8 cellular contexts compared by ENCODE assay signal in genomic region chr1:243748706-243749283, GRCh38.
DNase-seq lines count a peak whose midpoint lies in the region; ATAC-seq and TF ChIP-seq lines count a peak whose summit lies in the region.

No MANE protein-coding gene starts in this region.

- H3K4me1 Mint-ChIP-seq in CD4-positive, alpha-beta T cell (ENCODE audit: low read depth): peaks cover 59% of the 10 kb centered on the region
- H3K4me1 Mint-ChIP-seq in naive thymus-derived CD8-positive, alpha-beta T cell: peaks cover 19 to 38% (median 31%) of the 10 kb centered on the region in 4 donors
- H3K4me1 Mint-ChIP-seq in activated CD4-positive, alpha-beta memory T cell treated with anti-CD3 and anti-CD28 coated beads for 36 hours (ENCODE audit: low read depth): peaks cover 34% of the 10 kb centered on the region

- DNase-seq in CD4-positive, alpha-beta T cell: no peak
- DNase-seq in NCI-H128 (lab: John Stamatoyannopoulos, UW; ENCODE audit: unreplicated experiment) (peak; percentile 83), SK-N-DZ (ENCODE audit: low spot score) (peak; percentile 70), epithelial cell of proximal tubule (ENCODE audit: low read depth) (peak; percentile 37)
- DNase-seq in naive thymus-derived CD8-positive, alpha-beta T cell: peak in 5 of 10 donors; percentile 10 to 58 (median 39)
- DNase-seq in activated CD4-positive, alpha-beta memory T cell treated with anti-CD3 and anti-CD28 coated beads for 36 hours: no peak

- peak; percentile 98 for ATAC-seq in CD4-positive, alpha-beta T cell (ENCODE audit: poor library complexity)
- ATAC-seq in GM18519 (IDR thresholded peaks at IDR 0.05; ENCODE audit: low FRiP score, unreplicated experiment) (peak; percentile 96), HG02884 (IDR thresholded peaks at IDR 0.05; ENCODE audit: unreplicated experiment) (peak; percentile 99)
- peak; percentile 95 to 99 for ATAC-seq in naive thymus-derived CD8-positive, alpha-beta T cell

- no peaks in the 10 kb centered on the region for H3K27me3 Mint-ChIP-seq in CD4-positive, alpha-beta T cell
- H3K27me3 Mint-ChIP-seq in naive thymus-derived CD8-positive, alpha-beta T cell: no peaks in the 10 kb centered on the region
- H3K27me3 Mint-ChIP-seq in activated CD4-positive, alpha-beta memory T cell treated with anti-CD3 and anti-CD28 coated beads for 36 hours: no peaks in the 10 kb centered on the region

- intact Hi-C loops in CD4-positive, alpha-beta T cell (cut with DNase I, micrococcal nuclease): loop anchor here (2.0 to 5.0 kb wide), 3 partner anchors 41 to 406 kb away; no protein-coding TSS in a partner anchor
- intact Hi-C loops in activated CD4-positive, alpha-beta memory T cell treated with anti-CD3 and anti-CD28 coated beads for 36 hours (cut with micrococcal nuclease): loop anchor here (1.0 to 10.0 kb wide), 3 partner anchors 244 to 525 kb away; no protein-coding TSS in a partner anchor

- H3K9me3 Mint-ChIP-seq in CD4-positive, alpha-beta T cell: no peaks in the 10 kb centered on the region
- no peaks in the 10 kb centered on the region for H3K9me3 Mint-ChIP-seq in naive thymus-derived CD8-positive, alpha-beta T cell
- no peaks in the 10 kb centered on the region for H3K9me3 Mint-ChIP-seq in activated CD4-positive, alpha-beta memory T cell treated with anti-CD3 and anti-CD28 coated beads for 36 hours

- H3K4me3 Mint-ChIP-seq in CD4-positive, alpha-beta T cell: no peak overlapping the region
- no peak overlapping the region for H3K4me3 Mint-ChIP-seq in naive thymus-derived CD8-positive, alpha-beta T cell
- H3K4me3 Mint-ChIP-seq in activated CD4-positive, alpha-beta memory T cell treated with anti-CD3 and anti-CD28 coated beads for 36 hours: no peak overlapping the region

- TF ChIP-seq CTCF in CD4-positive, alpha-beta T cell (IDR thresholded peaks at IDR 0.05): peak; percentile 83
- TF ChIP-seq CTCF in epithelial cell of proximal tubule (conservative IDR thresholded peaks at IDR 0.05; ENCODE audit: low read depth, low read length): peak; percentile 84

- peak overlapping the region; percentile 52 for H3K27ac Mint-ChIP-seq in CD4-positive, alpha-beta T cell
- peak overlapping the region in 7 of 10 donors; percentile 0 to 80 (median 49) for H3K27ac Mint-ChIP-seq in naive thymus-derived CD8-positive, alpha-beta T cell
- H3K27ac Mint-ChIP-seq in activated CD4-positive, alpha-beta memory T cell treated with anti-CD3 and anti-CD28 coated beads for 36 hours: no peak overlapping the region

- CTCF ChIA-PET in CD4-positive, alpha-beta T cell (lab: Charles Lee): interaction anchor here (0.7 to 2.0 kb wide), 4 partner anchors 9 to 38 kb away, joined by 3 to 6 read pairs (median 4); no protein-coding TSS in a partner anchor
- CTCF ChIA-PET in activated CD4-positive, alpha-beta memory T cell treated with anti-CD3 and anti-CD28 coated beads for 36 hours (lab: Charles Lee): interaction anchor here (0.5 to 4.6 kb wide), 14 partner anchors 10 to 905 kb away, joined by 3 to 33 read pairs (median 4); no protein-coding TSS in a partner anchor

- H3K4me3 ChIP-seq in epithelial cell of proximal tubule (ENCODE audit: low read depth, low read length): no peak overlapping the region

- H3K27me3 ChIP-seq in CD4-positive, alpha-beta T cell (ENCODE audit: control insufficient read depth, insufficient read depth, low read length): no peaks in the 10 kb centered on the region

- peaks cover 5% of the 10 kb centered on the region for H3K36me3 Mint-ChIP-seq in CD4-positive, alpha-beta T cell (ENCODE audit: low read depth)
- peaks cover 0 to 7% (median 6%) of the 10 kb centered on the region in 3 donors for H3K36me3 Mint-ChIP-seq in naive thymus-derived CD8-positive, alpha-beta T cell
- H3K36me3 Mint-ChIP-seq in activated CD4-positive, alpha-beta memory T cell treated with anti-CD3 and anti-CD28 coated beads for 36 hours: no peaks in the 10 kb centered on the region

- POLR2A ChIA-PET in CD4-positive, alpha-beta T cell (lab: Charles Lee): no interaction called here
- POLR2A ChIA-PET in naive thymus-derived CD8-positive, alpha-beta T cell (lab: Charles Lee): interaction anchor here (0.5 kb wide), 1 partner anchor 524 kb away, joined by 3 read pairs; no protein-coding TSS in a partner anchor
- POLR2A ChIA-PET in activated CD4-positive, alpha-beta memory T cell treated with anti-CD3 and anti-CD28 coated beads for 36 hours (lab: Charles Lee): no interaction called here

- no peak overlapping the region for H3K27ac ChIP-seq in CD4-positive, alpha-beta T cell (ENCODE audit: low read depth, low read length)

- H3K9me3 ChIP-seq in CD4-positive, alpha-beta T cell (ENCODE audit: control insufficient read depth, low read length): no peaks in the 10 kb centered on the region

Comparison
In these comparisons a context has a peak if more than half of its experiments do, and no peak if none do; other contexts are left out.
1. DNase-seq: peak in NCI-H128 (single experiment), SK-N-DZ (single experiment) and epithelial cell of proximal tubule (single experiment); none in CD4-positive, alpha-beta T cell (0 of 10) and activated CD4-positive, alpha-beta memory T cell treated with anti-CD3 and anti-CD28 coated beads for 36 hours (single experiment).
2. Peak in every context shown above with its lines, with median percentiles within 50 percentile points of each other: ATAC-seq.